Comparison of ENCODE assay signal across 1 cellular context in genomic region chr7:17912050-17912449, GRCh38.
TF ChIP-seq lines count a peak whose summit lies in the region.

No MANE protein-coding gene starts in this region.

TF ChIP-seq in WTC11, 78 proteins besides CTCF, POLR2A, EP300 and RAD21 (continued from another document):
- no peak for TF ChIP-seq TCF7 (CRISPR knock-in tag; IDR thresholded peaks at IDR 0.05; ENCODE audit: low read depth)
- TF ChIP-seq KAT7 (CRISPR knock-in tag; IDR thresholded peaks at IDR 0.05; ENCODE audit: borderline replicate concordance), result no peak
- TF ChIP-seq, protein P1, sequence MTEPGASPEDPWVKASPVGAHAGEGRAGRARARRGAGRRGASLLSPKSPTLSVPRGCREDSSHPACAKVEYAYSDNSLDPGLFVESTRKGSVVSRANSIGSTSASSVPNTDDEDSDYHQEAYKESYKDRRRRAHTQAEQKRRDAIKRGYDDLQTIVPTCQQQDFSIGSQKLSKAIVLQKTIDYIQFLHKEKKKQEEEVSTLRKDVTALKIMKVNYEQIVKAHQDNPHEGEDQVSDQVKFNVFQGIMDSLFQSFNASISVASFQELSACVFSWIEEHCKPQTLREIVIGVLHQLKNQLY (CRISPR knock-in tag; IDR thresholded peaks at IDR 0.05), result no peak
- TF ChIP-seq SMAD4 (CRISPR knock-in tag; IDR thresholded peaks at IDR 0.05), result no peak
